16 cellular contexts compared by ENCODE assay signal in genomic region chr5:65047225-65047624, GRCh38.
A peak's percentile ranks its signal among the peaks of the same experiment; 100 is the strongest.
DNase-seq lines count a peak whose midpoint lies in the region; ATAC-seq and TF ChIP-seq lines count a peak whose summit lies in the region.
"Had no signal": no experiment of that assay in that cellular context is flagged by ENCODE, and none has a peak within 500 bp of the region (broad histone marks: within the 10 kb centered on the region; RNA-seq: fewer than 3 reads in every experiment).

No MANE protein-coding gene starts in this region.

- peaks cover 23% of the 10 kb centered on the region for H3K79me1 ChIP-seq in trophoblast cell (ENCODE audit: low read length)

- H3K4me1 ChIP-seq in OCI-LY7 (ENCODE audit: insufficient read depth, low read length, poor library complexity, severe bottlenecking) (peaks cover 79% of the 10 kb centered on the region), trophoblast cell (ENCODE audit: control insufficient read depth in 1 of 2, insufficient read depth in 2 of 2, low read length in 2 of 2) (peaks cover 6% of the 10 kb centered on the region in 2 experiments), prostate gland (replicated peaks) (no peaks in the 10 kb centered on the region)
- H3K4me1 ChIP-seq: Caco-2 had no signal

- no peak for TF ChIP-seq CTCF in OCI-LY7 (conservative IDR thresholded peaks at IDR 0.05; ENCODE audit: low read length)
- no peak for TF ChIP-seq CTCF in prostate gland (IDR thresholded peaks at IDR 0.05)

- H3K9me2 ChIP-seq in OCI-LY7 (ENCODE audit: insufficient read depth, low read length), result no peaks in the 10 kb centered on the region

- no peaks in the 10 kb centered on the region for H4K20me1 ChIP-seq in OCI-LY7 (ENCODE audit: insufficient read depth, low read length)

- H3K4me2 ChIP-seq in OCI-LY7 (ENCODE audit: low read length) (peak overlapping the region; percentile 11; the same call in 1 of the 2 replicates), trophoblast cell (ENCODE audit: low read length) (no peak overlapping the region)
- H3K4me2 ChIP-seq: GM23338 had no signal

- H4K8ac ChIP-seq in trophoblast cell (ENCODE audit: low read depth, low read length), result peak overlapping the region; percentile 12

- no peaks in the 10 kb centered on the region for H3K27me3 ChIP-seq in trophoblast cell (ENCODE audit: insufficient read depth, low read length)
- H3K27me3 ChIP-seq in prostate gland (replicated peaks; ENCODE audit: insufficient read depth), result no peaks in the 10 kb centered on the region

- H3K18ac ChIP-seq in trophoblast cell (ENCODE audit: low read length), result no peak overlapping the region

- H4K12ac ChIP-seq in trophoblast cell (ENCODE audit: low read depth, low read length), result no peak overlapping the region

- no peak overlapping the region for H2AK5ac ChIP-seq in trophoblast cell (ENCODE audit: low read length)

- CTCF ChIA-PET in OCI-LY7 (lab: Charles Lee; ENCODE audit: unreplicated experiment), result no interaction called here

- H3K4me3 ChIP-seq in OCI-LY7 (ENCODE audit: low read depth, low read length, poor library complexity, severe bottlenecking), result no peak overlapping the region
- H3K4me3 ChIP-seq in trophoblast cell (ENCODE audit: low read depth, low read length), result no peak overlapping the region
- H3K4me3 ChIP-seq in prostate gland, result no peak overlapping the region
- H3K4me3 ChIP-seq: GM12878, GM23338 had no signal

- peak; percentile 61 for ATAC-seq in left ventricle myocardium superior
- ATAC-seq: CD8-positive, alpha-beta T cell; GM12878; GM23338; HCT116 had no signal

- H3K79me2 ChIP-seq in OCI-LY7 (ENCODE audit: insufficient read depth, low read depth, low read length) (no peaks in the 10 kb centered on the region), trophoblast cell (ENCODE audit: control insufficient read depth, insufficient read depth, low read length, poor library complexity) (no peaks in the 10 kb centered on the region)

- no peak for TF ChIP-seq POLR2A in prostate gland (IDR thresholded peaks at IDR 0.05)

- no peak overlapping the region for H2BK12ac ChIP-seq in trophoblast cell (ENCODE audit: low read length)

- no peak overlapping the region for H3K27ac ChIP-seq in OCI-LY7 (ENCODE audit: low read depth, low read length, poor library complexity, severe bottlenecking)
- no peak overlapping the region for H3K27ac ChIP-seq in trophoblast cell (ENCODE audit: low read depth, low read length)
- H3K27ac ChIP-seq in prostate gland, result no peak overlapping the region
- H3K27ac ChIP-seq: C4-2B had no signal

- intact Hi-C loops in left ventricle myocardium superior (cut with micrococcal nuclease), result no loop called here
- intact Hi-C loops in cardiac septum (cut with DNase I), result no loop called here
- intact Hi-C loops in OCI-LY7 (cut with micrococcal nuclease; ENCODE audit: unreplicated experiment), result loop anchor here (5.0 kb wide), 1 partner anchor 905 kb away; no protein-coding TSS in a partner anchor
- intact Hi-C loops in prostate gland (cut with DNase I), result no loop called here

- no peak overlapping the region for H3K23ac ChIP-seq in trophoblast cell (ENCODE audit: low read length)

- H3K4ac ChIP-seq in trophoblast cell (ENCODE audit: low read depth, low read length), result no peak overlapping the region

- no peak overlapping the region for H3K14ac ChIP-seq in trophoblast cell (ENCODE audit: low read length)

- BruUV-seq in OCI-LY7 (replicated peaks; lab: Mats Ljungman, UMichigan), result no TSS peak

- H2AFZ ChIP-seq in OCI-LY7 (ENCODE audit: low read length) (peak overlapping the region; percentile 39; the same call in 1 of the 2 replicates), trophoblast cell (ENCODE audit: insufficient read depth, low read length, poor library complexity) (no peak overlapping the region)
- H2AFZ ChIP-seq: GM23338 had no signal

- DNase-seq in left ventricle myocardium superior, result no peak
- no peak for DNase-seq in cardiac septum (ENCODE audit: low spot score)
- DNase-seq in OCI-LY7 (ENCODE audit: low spot score), result no peak
- no peak for DNase-seq in trophoblast cell
- no peak for DNase-seq in NCI-H2196 (lab: John Stamatoyannopoulos, UW; ENCODE audit: unreplicated experiment)
- DNase-seq in prostate gland (ENCODE audit: low spot score), result no peak
- DNase-seq: Caco-2; CD4-positive, CD25-positive, alpha-beta regulatory T cell; CD8-positive, alpha-beta T cell; DMS153; DND-41; H9 had no signal

- H3K9me3 ChIP-seq in OCI-LY7 (ENCODE audit: low read length) (no peaks in the 10 kb centered on the region), trophoblast cell (ENCODE audit: insufficient read depth, low read depth, low read length) (no peaks in the 10 kb centered on the region), prostate gland (no peaks in the 10 kb centered on the region)
- H3K9me3 ChIP-seq: Caco-2 had no signal

- peak overlapping the region; percentile 25 for H4K91ac ChIP-seq in trophoblast cell (ENCODE audit: low read depth, low read length)

- no peak overlapping the region for H3K9ac ChIP-seq in trophoblast cell (ENCODE audit: low read length)

- H2BK5ac ChIP-seq in trophoblast cell (ENCODE audit: low read depth, low read length, poor library complexity), result no peak overlapping the region

- POLR2A ChIA-PET in OCI-LY7 (lab: Charles Lee), result interaction anchor here (1.0 to 6.7 kb wide), 3 partner anchors 11 to 27 kb away, joined by 3 to 61 read pairs (median 49); no protein-coding TSS in a partner anchor

- no peaks in the 10 kb centered on the region for H3K36me3 ChIP-seq in OCI-LY7 (ENCODE audit: insufficient read depth, low read length)
- H3K36me3 ChIP-seq in trophoblast cell (ENCODE audit: control insufficient read depth in 1 of 2, insufficient read depth in 2 of 2, low read length in 2 of 2), result no peaks in the 10 kb centered on the region
- no peaks in the 10 kb centered on the region for H3K36me3 ChIP-seq in prostate gland

- H2BK120ac ChIP-seq in trophoblast cell (ENCODE audit: insufficient read depth, low read length, poor library complexity), result no peak overlapping the region

- WGBS in trophoblast cell (ENCODE audit: extremely low coverage, insufficient coverage, insufficient read length), result no CpG with 5 or more reads among the region's 3 CpGs
- WGBS in prostate gland, result 47% methylated on average over 3 of the region's 3 CpGs
